ENCODE assay signal across 24 cellular contexts in genomic region chr1:22912311-22912710, GRCh38.
DNase-seq lines count a peak whose midpoint lies in the region; ATAC-seq, FAIRE-seq and TF ChIP-seq lines count a peak whose summit lies in the region.
"Had no signal": no experiment of that assay in that cellular context is flagged by ENCODE, and none has a peak within 500 bp of the region (broad histone marks: within the 10 kb centered on the region; RNA-seq: fewer than 3 reads in every experiment).

No MANE protein-coding gene starts in this region.

- no peak overlapping the region for H4K8ac ChIP-seq in trophoblast cell (ENCODE audit: low read depth, low read length)

- no peak overlapping the region for H3K4ac ChIP-seq in trophoblast cell (ENCODE audit: low read depth, low read length)

- H3K9ac ChIP-seq in BLaER1, result no peak overlapping the region
- H3K9ac ChIP-seq in trophoblast cell (ENCODE audit: low read length), result no peak overlapping the region

- TF ChIP-seq CTCF in bronchial epithelial cell (IDR thresholded peaks at IDR 0.05; ENCODE audit: insufficient read depth, low read length, severe bottlenecking), result no peak

- no peak for DNase-seq in bronchial epithelial cell (ENCODE audit: low read depth)
- DNase-seq in trophoblast cell, result no peak
- no peak for DNase-seq in H7
- DNase-seq: AML-193; C1 segment of cervical spinal cord; CD4-positive, alpha-beta memory T cell; CD4-positive, CD25-positive, alpha-beta regulatory T cell; CD8-positive, alpha-beta memory T cell; COR-L47; DMS 273 treated with DMSO at 0.1 percent for 48 hours; DMS153; DMS53; DMS79; DND-41; EL; GDM1 had no signal

- H3K27me3 ChIP-seq in BLaER1, result no peaks in the 10 kb centered on the region
- H3K27me3 ChIP-seq in bronchial epithelial cell (ENCODE audit: control insufficient read depth, insufficient read depth, low read length), result no peaks in the 10 kb centered on the region
- H3K27me3 ChIP-seq in trophoblast cell (ENCODE audit: insufficient read depth, low read length), result no peaks in the 10 kb centered on the region
- H3K27me3 ChIP-seq in H7 (ENCODE audit: control insufficient read depth, insufficient read depth, low read length), result no peaks in the 10 kb centered on the region

- ATAC-seq in GM21360 (IDR thresholded peaks at IDR 0.05; ENCODE audit: unreplicated experiment) (no peak), GM19467 (IDR thresholded peaks at IDR 0.05; ENCODE audit: unreplicated experiment) (no peak)
- ATAC-seq: A549, GM12878 had no signal

- H4K91ac ChIP-seq in trophoblast cell (ENCODE audit: low read depth, low read length), result no peak overlapping the region

- H3K79me1 ChIP-seq in trophoblast cell (ENCODE audit: low read length), result no peaks in the 10 kb centered on the region

- peak; percentile 43 for FAIRE-seq in bronchial epithelial cell (lab: Jason Lieb, UNC)
- FAIRE-seq: A549, GM12878, GM12892, GM18507 had no signal

- no peak overlapping the region for H2AFZ ChIP-seq in trophoblast cell (ENCODE audit: insufficient read depth, low read length, poor library complexity)

- no peak overlapping the region for H3K18ac ChIP-seq in trophoblast cell (ENCODE audit: low read length)

- H3K14ac ChIP-seq in trophoblast cell (ENCODE audit: low read length), result no peak overlapping the region

- no peak overlapping the region for H2BK120ac ChIP-seq in trophoblast cell (ENCODE audit: insufficient read depth, low read length, poor library complexity)

- H3K4me1 ChIP-seq in BLaER1 (peaks cover 71% of the 10 kb centered on the region), trophoblast cell (ENCODE audit: control insufficient read depth in 1 of 2, insufficient read depth in 2 of 2, low read length in 2 of 2) (no peaks in the 10 kb centered on the region)
- H3K4me1 ChIP-seq: A549 had no signal

- no peaks in the 10 kb centered on the region for H3K9me3 ChIP-seq in BLaER1
- no peaks in the 10 kb centered on the region for H3K9me3 ChIP-seq in trophoblast cell (ENCODE audit: insufficient read depth, low read depth, low read length)
- H3K9me3 ChIP-seq: A549 had no signal

- H3K23ac ChIP-seq in trophoblast cell (ENCODE audit: low read length), result no peak overlapping the region

- H3K27ac ChIP-seq in BLaER1, result no peak overlapping the region
- H3K27ac ChIP-seq in trophoblast cell (ENCODE audit: low read depth, low read length), result no peak overlapping the region
- H3K27ac ChIP-seq: 22Rv1, A549 had no signal

- H3K4me3 ChIP-seq in BLaER1 (no peak overlapping the region), bronchial epithelial cell (ENCODE audit: low read depth, low read length) (no peak overlapping the region), trophoblast cell (ENCODE audit: low read depth, low read length) (peak overlapping the region; percentile 46), H7 (ENCODE audit: insufficient read depth, low read depth, low read length) (no peak overlapping the region)
- H3K4me3 ChIP-seq: A549, GM12878 had no signal

- H3K4me2 ChIP-seq in BLaER1 (0 out of 2 replicates have a peak overlapping the region, but pooled peaks have one; percentile 81), trophoblast cell (ENCODE audit: low read length) (no peak overlapping the region)
- H3K4me2 ChIP-seq: A549 had no signal

- H3K36me3 ChIP-seq in BLaER1 (no peaks in the 10 kb centered on the region), bronchial epithelial cell (ENCODE audit: control insufficient read depth, insufficient read depth, low read length) (peaks cover 16% of the 10 kb centered on the region), trophoblast cell (ENCODE audit: control insufficient read depth in 1 of 2, insufficient read depth in 2 of 2, low read length in 2 of 2) (no peaks in the 10 kb centered on the region), H7 (replicated peaks; ENCODE audit: control insufficient read depth, insufficient read depth, low read length) (no peaks in the 10 kb centered on the region)

- H2BK12ac ChIP-seq in trophoblast cell (ENCODE audit: low read length), result no peak overlapping the region

- no peak overlapping the region for H2BK5ac ChIP-seq in trophoblast cell (ENCODE audit: low read depth, low read length, poor library complexity)

- H4K20me1 ChIP-seq in BLaER1, result no peaks in the 10 kb centered on the region

- WGBS in trophoblast cell (ENCODE audit: extremely low coverage, insufficient coverage, insufficient read length), result no CpG with 5 or more reads among the region's 16 CpGs

- no peak overlapping the region for H2AK5ac ChIP-seq in trophoblast cell (ENCODE audit: low read length)

- H4K12ac ChIP-seq in trophoblast cell (ENCODE audit: low read depth, low read length), result no peak overlapping the region

- H3K79me2 ChIP-seq in trophoblast cell (ENCODE audit: control insufficient read depth, insufficient read depth, low read length, poor library complexity), result no peaks in the 10 kb centered on the region
